Comparison of ENCODE assay signal across 26 cellular contexts in the genomic region with DNA sequence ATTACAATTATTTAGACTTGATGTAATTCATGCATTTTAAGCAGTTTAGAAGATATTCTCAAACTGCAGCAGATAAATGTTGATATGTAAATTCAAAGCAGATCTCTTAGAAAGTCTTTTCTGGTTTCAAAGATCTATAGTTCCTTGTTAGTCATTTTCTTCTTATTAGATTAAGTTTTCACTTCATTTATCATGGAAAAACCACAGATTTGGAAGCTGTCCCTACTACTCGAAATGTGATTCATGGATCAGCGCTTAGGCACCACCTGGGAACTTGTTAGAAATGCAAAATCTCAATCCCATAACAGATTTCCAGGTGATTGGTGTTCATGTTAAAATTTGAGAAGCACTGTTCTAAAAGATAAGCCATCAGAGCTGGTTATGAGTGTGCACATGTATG.
"Had no signal": no experiment of that assay in that cellular context is flagged by ENCODE, and none has a peak within 500 bp of the region (broad histone marks: within the 10 kb centered on the region; RNA-seq: fewer than 3 reads in every experiment).

No MANE protein-coding gene starts in this region.

- H3K27me3 Mint-ChIP-seq: activated B cell treated with CpG ODN at 0.5 μM for 24 hours; activated CD4-positive, alpha-beta T cell treated with anti-CD3 and anti-CD28 coated beads, Interleukin-2, amount 10 ng/mL, durations not matched to agents 24 days and 14 days; activated CD8-positive, alpha-beta memory T cell treated with anti-CD3 and anti-CD28 coated beads, Interleukin-2, amount 10 ng/mL, durations not matched to agents 7 days and 5 days; activated naive CD8-positive, alpha-beta T cell; activated T-helper 17 cell treated with anti-CD3 and anti-CD28 coated beads, Interleukin-2, amount 50 U/mL, for 72 hours; brain; central memory CD8-positive, alpha-beta T cell; T-helper 17 cell had no signal

- H3K36me3 Mint-ChIP-seq: activated CD8-positive, alpha-beta memory T cell treated with anti-CD3 and anti-CD28 coated beads, Interleukin-2, amount 10 ng/mL, durations not matched to agents 7 days and 5 days; activated naive CD8-positive, alpha-beta T cell; brain had no signal

- H3K4me3 Mint-ChIP-seq: activated B cell treated with CpG ODN at 0.5 μM for 24 hours; activated CD4-positive, alpha-beta T cell treated with anti-CD3 and anti-CD28 coated beads, Interleukin-2, amount 10 ng/mL, durations not matched to agents 24 days and 14 days; activated CD8-positive, alpha-beta memory T cell treated with anti-CD3 and anti-CD28 coated beads, Interleukin-2, amount 10 ng/mL, durations not matched to agents 7 days and 5 days; activated naive CD4-positive, alpha-beta T cell treated with anti-CD3 and anti-CD28 coated beads for 36 hours; activated naive CD8-positive, alpha-beta T cell; activated T-cell treated with anti-CD3 and anti-CD28 coated beads, Interleukin-2, amount 50 U/mL, for 4 hours; activated T-helper 17 cell treated with anti-CD3 and anti-CD28 coated beads, Interleukin-2, amount 50 U/mL, for 72 hours; brain; central memory CD8-positive, alpha-beta T cell; T-helper 17 cell had no signal

- H3K27ac Mint-ChIP-seq: activated B cell treated with CpG ODN at 0.5 μM for 24 hours; activated CD4-positive, alpha-beta T cell treated with anti-CD3 and anti-CD28 coated beads, Interleukin-2, amount 10 ng/mL, durations not matched to agents 24 days and 14 days; activated CD8-positive, alpha-beta memory T cell treated with anti-CD3 and anti-CD28 coated beads, Interleukin-2, amount 10 ng/mL, durations not matched to agents 7 days and 5 days; activated naive CD4-positive, alpha-beta T cell treated with anti-CD3 and anti-CD28 coated beads for 36 hours; activated naive CD8-positive, alpha-beta T cell; activated T-helper 17 cell treated with anti-CD3 and anti-CD28 coated beads, Interleukin-2, amount 50 U/mL, for 72 hours; brain; T-helper 17 cell had no signal

- ATAC-seq: activated CD8-positive, alpha-beta memory T cell treated with anti-CD3 and anti-CD28 coated beads, Interleukin-2, amount 10 ng/mL, durations not matched to agents 7 days and 5 days; activated T-cell treated with anti-CD3 and anti-CD28 coated beads, Interleukin-2, amount 50 U/mL, for 4 hours; activated T-helper 17 cell treated with anti-CD3 and anti-CD28 coated beads, Interleukin-2, amount 50 U/mL, for 72 hours; T-helper 17 cell had no signal

- H3K4me3 ChIP-seq: Peyer's patch, SJSA1 had no signal

- H3K9me3 Mint-ChIP-seq: activated CD4-positive, alpha-beta T cell treated with anti-CD3 and anti-CD28 coated beads, Interleukin-2, amount 10 ng/mL, durations not matched to agents 24 days and 14 days had no signal

- H3K4me1 Mint-ChIP-seq: activated B cell treated with CpG ODN at 0.5 μM for 24 hours; activated CD4-positive, alpha-beta T cell treated with anti-CD3 and anti-CD28 coated beads, Interleukin-2, amount 10 ng/mL, durations not matched to agents 24 days and 14 days; activated CD8-positive, alpha-beta memory T cell treated with anti-CD3 and anti-CD28 coated beads, Interleukin-2, amount 10 ng/mL, durations not matched to agents 7 days and 5 days; activated T-helper 17 cell treated with anti-CD3 and anti-CD28 coated beads, Interleukin-2, amount 50 U/mL, for 72 hours; brain; central memory CD8-positive, alpha-beta T cell; T-helper 17 cell had no signal

- DNase-seq: activated B cell treated with CpG ODN at 0.5 μM for 24 hours; activated CD4-positive, alpha-beta T cell treated with anti-CD3 and anti-CD28 coated beads for 1 hour; activated CD4-positive, alpha-beta T cell treated with anti-CD3 and anti-CD28 coated beads, Interleukin-2, amount 10 ng/mL, durations not matched to agents 24 days and 14 days; activated CD4-positive, alpha-beta T cell treated with anti-CD3 and anti-CD28 coated beads, Interleukin-2, amount 50 U/mL, for 48 hours; activated CD8-positive, alpha-beta memory T cell treated with anti-CD3 and anti-CD28 coated beads, Interleukin-2, amount 10 ng/mL, durations not matched to agents 7 days and 5 days; activated gamma-delta T cell; activated naive CD4-positive, alpha-beta T cell treated with anti-CD3 and anti-CD28 coated beads for 36 hours; activated T-cell treated with anti-CD3 and anti-CD28 coated beads, Interleukin-2, amount 50 U/mL, for 4 hours; MM.1S; NCI-H1105; NCI-H1436 treated with DMSO at 0.1 percent for 48 hours; NCI-H187; NCI-H2081; NCI-H2227 treated with DMSO at 0.1 percent for 48 hours; NCI-H526; NCI-H82; OCI-M1; Peyer's patch; SHP77; T-helper 17 cell; T-helper 9 cell had no signal
